ENCODE assay signal across 22 cellular contexts in genomic region chr2:100395532-100396350, GRCh38. TPM values are rescaled to one million over a fixed set of nuclear protein-coding genes. Genes with fewer than 3 reads are reported as not detected.
DNase-seq lines count a peak whose midpoint lies in the region; ATAC-seq and TF ChIP-seq lines count a peak whose summit lies in the region.
"Had no signal": no experiment of that assay in that cellular context is flagged by ENCODE, and none has a peak within 500 bp of the region (broad histone marks: within the 10 kb centered on the region; RNA-seq: fewer than 3 reads in every experiment).

No MANE protein-coding gene starts in this region.

- intact Hi-C loops in left ventricle myocardium inferior (cut with micrococcal nuclease), result no loop called here
- intact Hi-C loops in OCI-LY7 (cut with micrococcal nuclease; ENCODE audit: unreplicated experiment), result no loop called here
- intact Hi-C loops in esophagus muscularis mucosa (cut with DNase I), result no loop called here
- intact Hi-C loops in mammary epithelial cell (cut with micrococcal nuclease), result no loop called here
- intact Hi-C loops in ovary (cut with DNase I), result loop anchor here in 2 of 4 donors (10.0 kb wide), 1 partner anchor 841 kb away; no protein-coding TSS in a partner anchor
- intact Hi-C loops in activated CD8-positive, alpha-beta T cell treated with anti-CD3 and anti-CD28 coated beads for 36 hours (cut with micrococcal nuclease), result no loop called here

- H3K4me3 ChIP-seq in right atrium auricular region (no peak overlapping the region), left ventricle myocardium inferior (no peak overlapping the region), OCI-LY7 (ENCODE audit: low read depth, low read length, poor library complexity, severe bottlenecking) (no peak overlapping the region), esophagus muscularis mucosa (no peak overlapping the region), mammary epithelial cell (replicated peaks in 1 of 3; ENCODE audit: insufficient read depth in 1 of 3, low read depth in 2 of 3, low read length in 3 of 3) (no peak overlapping the region), ovary (no peak overlapping the region)
- H3K4me3 ChIP-seq: GM23248, SJCRH30 had no signal

- H3K9ac ChIP-seq in mammary epithelial cell (ENCODE audit: insufficient read depth, low read length), result no peak overlapping the region
- H3K9ac ChIP-seq: GM23248 had no signal

- H3K4me1 ChIP-seq in right atrium auricular region, result no peaks in the 10 kb centered on the region
- H3K4me1 ChIP-seq in left ventricle myocardium inferior, result no peaks in the 10 kb centered on the region
- H3K4me1 ChIP-seq in OCI-LY7 (ENCODE audit: insufficient read depth, low read length, poor library complexity, severe bottlenecking), result peaks cover 27% of the 10 kb centered on the region
- peaks cover 0 to 13% (median 8%) of the 10 kb centered on the region in 4 donors for H3K4me1 ChIP-seq in esophagus muscularis mucosa
- H3K4me1 ChIP-seq in mammary epithelial cell (ENCODE audit: insufficient read depth, low read length), result no peaks in the 10 kb centered on the region
- H3K4me1 ChIP-seq in ovary (ENCODE audit: insufficient read depth), result no peaks in the 10 kb centered on the region
- H3K4me1 ChIP-seq: SJCRH30 had no signal

- H3K4me1 Mint-ChIP-seq in activated CD8-positive, alpha-beta T cell treated with anti-CD3 and anti-CD28 coated beads for 36 hours (ENCODE audit: low read depth), result no peaks in the 10 kb centered on the region
- H3K4me1 Mint-ChIP-seq: CD14-positive monocyte had no signal

- H3K4me2 ChIP-seq in OCI-LY7 (ENCODE audit: low read length) (peak overlapping the region; percentile 65), mammary epithelial cell (ENCODE audit: insufficient read depth, low read depth, low read length) (no peak overlapping the region)

- no peak for ATAC-seq in activated CD8-positive, alpha-beta T cell treated with anti-CD3 and anti-CD28 coated beads for 36 hours
- ATAC-seq: HepG2 had no signal

- H3K4me3 Mint-ChIP-seq in activated CD8-positive, alpha-beta T cell treated with anti-CD3 and anti-CD28 coated beads for 36 hours, result no peak overlapping the region
- H3K4me3 Mint-ChIP-seq: CD14-positive monocyte had no signal

- BruUV-seq in OCI-LY7 (replicated peaks; lab: Mats Ljungman, UMichigan) (no TSS peak), mammary epithelial cell (replicated peaks; lab: Mats Ljungman, UMichigan) (no TSS peak)

- 92% methylated on average over 15 of the region's 15 CpGs for WGBS in esophagus muscularis mucosa
- WGBS in mammary epithelial cell (ENCODE audit: low coverage, missing lambda C conversion rate), result 92% methylated on average over 15 of the region's 15 CpGs
- 87 to 90% (median 89%) methylated on average over 15 of the region's 15 CpGs for WGBS in ovary, 3 donors

- H3K27me3 Mint-ChIP-seq in activated CD8-positive, alpha-beta T cell treated with anti-CD3 and anti-CD28 coated beads for 36 hours, result no peaks in the 10 kb centered on the region

- no peaks in the 10 kb centered on the region for H3K79me2 ChIP-seq in OCI-LY7 (ENCODE audit: insufficient read depth, low read depth, low read length)
- H3K79me2 ChIP-seq in mammary epithelial cell (ENCODE audit: insufficient read depth, low read length), result no peaks in the 10 kb centered on the region

- no peaks in the 10 kb centered on the region for H4K20me1 ChIP-seq in OCI-LY7 (ENCODE audit: insufficient read depth, low read length)
- no peaks in the 10 kb centered on the region for H4K20me1 ChIP-seq in mammary epithelial cell (ENCODE audit: insufficient read depth, low read length)

- dilution Hi-C loops in mammary epithelial cell (cut with HindIII; ENCODE audit: low sequenced_read_pairs), result loop anchor here (5.0 kb wide), 1 partner anchor 87 kb away; no protein-coding TSS in a partner anchor

- H3K36me3 Mint-ChIP-seq in activated CD8-positive, alpha-beta T cell treated with anti-CD3 and anti-CD28 coated beads for 36 hours (ENCODE audit: low read depth), result peaks cover 9% of the 10 kb centered on the region

- in situ Hi-C loops in mammary epithelial cell (cut with MboI; ENCODE audit: low sequenced_read_pairs in 2 of 2), result loop anchor here in 1 of 2 donors (25.0 kb wide), 1 partner anchor 833 kb away; no protein-coding TSS in a partner anchor

- H2AFZ ChIP-seq in OCI-LY7 (ENCODE audit: low read length) (peak overlapping the region; percentile 37; the same call in 1 of the 2 replicates), mammary epithelial cell (ENCODE audit: low read depth, low read length) (no peak overlapping the region)
- H2AFZ ChIP-seq: GM23248 had no signal

- DNase-seq in right atrium auricular region (ENCODE audit: low spot score) (peak; percentile 42), left ventricle myocardium inferior (no peak), OCI-LY7 (ENCODE audit: low spot score) (no peak), esophagus muscularis mucosa (ENCODE audit: extremely low spot score) (peak; percentile 89), HT-29 (ENCODE audit: low spot score) (no peak), mammary epithelial cell (no peak), ovary (no peak)
- DNase-seq in activated CD8-positive, alpha-beta T cell treated with anti-CD3 and anti-CD28 coated beads for 36 hours, result no peak
- DNase-seq: AML-193, GDM1, GM23248, HCEC 1CT, KBM-7, NCI-H1092, NCI-H1436, NCI-H187 treated with DMSO at 0.1 percent for 48 hours, NCI-H2107, NCI-H69, OCI-M1, SJCRH30 had no signal

- TF ChIP-seq CTCF in right atrium auricular region (IDR thresholded peaks at IDR 0.05) (no peak), left ventricle myocardium inferior (IDR thresholded peaks at IDR 0.05; ENCODE audit: borderline replicate concordance) (no peak), OCI-LY7 (conservative IDR thresholded peaks at IDR 0.05; ENCODE audit: low read length) (no peak), esophagus muscularis mucosa (IDR thresholded peaks at IDR 0.05) (no peak), mammary epithelial cell (conservative IDR thresholded peaks at IDR 0.05 in 1 of 2, IDR thresholded peaks at IDR 0.05 in 1 of 2; ENCODE audit: extremely low read depth in 1 of 2, insufficient read depth in 1 of 2, low read depth in 1 of 2, low read length in 2 of 2) (no peak), ovary (IDR thresholded peaks at IDR 0.05) (no peak)
- TF ChIP-seq CTCF in activated CD8-positive, alpha-beta T cell treated with anti-CD3 and anti-CD28 coated beads for 36 hours (IDR thresholded peaks at IDR 0.05), result no peak

- no peak overlapping the region for H3K27ac Mint-ChIP-seq in activated CD8-positive, alpha-beta T cell treated with anti-CD3 and anti-CD28 coated beads for 36 hours

- TF ChIP-seq EP300 in esophagus muscularis mucosa (IDR thresholded peaks at IDR 0.05), result no peak
- TF ChIP-seq EP300 in ovary (IDR thresholded peaks at IDR 0.05), result no peak

- CTCF ChIA-PET in OCI-LY7 (lab: Charles Lee; ENCODE audit: unreplicated experiment) (no interaction called here), mammary epithelial cell (lab: Charles Lee; ENCODE audit: low non-redundant PET) (no interaction called here)
- CTCF ChIA-PET in activated CD8-positive, alpha-beta T cell treated with anti-CD3 and anti-CD28 coated beads for 36 hours (lab: Charles Lee), result interaction anchor here (2.0 kb wide), 1 partner anchor 14 kb away, joined by 7 read pairs; no protein-coding TSS in a partner anchor

- POLR2A ChIA-PET in OCI-LY7 (lab: Charles Lee), result interaction anchor here (1.7 to 1.8 kb wide), 2 partner anchors 134 to 167 kb away, joined by 4 to 5 read pairs; partner anchors contain the start of gene PDCL3
- POLR2A ChIA-PET in activated CD8-positive, alpha-beta T cell treated with anti-CD3 and anti-CD28 coated beads for 36 hours (lab: Charles Lee), result no interaction called here

- H3K36me3 ChIP-seq in right atrium auricular region, result peaks cover 31% of the 10 kb centered on the region
- peaks cover 63% of the 10 kb centered on the region for H3K36me3 ChIP-seq in left ventricle myocardium inferior
- no peaks in the 10 kb centered on the region; the same call in 1 of the 2 replicates for H3K36me3 ChIP-seq in OCI-LY7 (ENCODE audit: insufficient read depth, low read length)
- H3K36me3 ChIP-seq in esophagus muscularis mucosa, result peaks cover 5 to 87% (median 63%) of the 10 kb centered on the region in 4 donors
- no peaks in the 10 kb centered on the region for H3K36me3 ChIP-seq in mammary epithelial cell (ENCODE audit: insufficient read depth, low read length)
- no peaks in the 10 kb centered on the region for H3K36me3 ChIP-seq in ovary
- H3K36me3 ChIP-seq: SJCRH30 had no signal

- TF ChIP-seq POLR2A in esophagus muscularis mucosa (IDR thresholded peaks at IDR 0.05; ENCODE audit: low read depth) (no peak), ovary (IDR thresholded peaks at IDR 0.05) (no peak)

- no peaks in the 10 kb centered on the region for H3K9me3 Mint-ChIP-seq in activated CD8-positive, alpha-beta T cell treated with anti-CD3 and anti-CD28 coated beads for 36 hours
- H3K9me3 Mint-ChIP-seq: CD14-positive monocyte had no signal

- H3K9me3 ChIP-seq in right atrium auricular region (no peaks in the 10 kb centered on the region), left ventricle myocardium inferior (replicated peaks) (no peaks in the 10 kb centered on the region), OCI-LY7 (ENCODE audit: low read length) (no peaks in the 10 kb centered on the region), esophagus muscularis mucosa (no peaks in the 10 kb centered on the region), mammary epithelial cell (replicated peaks; ENCODE audit: insufficient read depth, low read length) (no peaks in the 10 kb centered on the region), ovary (no peaks in the 10 kb centered on the region)
- H3K9me3 ChIP-seq: SJCRH30 had no signal

- H3K27ac ChIP-seq in right atrium auricular region, result no peak overlapping the region
- H3K27ac ChIP-seq in left ventricle myocardium inferior (replicated peaks), result no peak overlapping the region
- peak overlapping the region; percentile 40 for H3K27ac ChIP-seq in OCI-LY7 (ENCODE audit: low read depth, low read length, poor library complexity, severe bottlenecking)
- no peak overlapping the region for H3K27ac ChIP-seq in esophagus muscularis mucosa (replicated peaks in 1 of 4)
- no peak overlapping the region for H3K27ac ChIP-seq in mammary epithelial cell (ENCODE audit: insufficient read depth, low read depth, low read length)
- no peak overlapping the region for H3K27ac ChIP-seq in ovary
- H3K27ac ChIP-seq: GM23248, SJCRH30 had no signal

- no peaks in the 10 kb centered on the region for H3K9me2 ChIP-seq in OCI-LY7 (ENCODE audit: insufficient read depth, low read length)

- H3K27me3 ChIP-seq in right atrium auricular region, result no peaks in the 10 kb centered on the region
- no peaks in the 10 kb centered on the region for H3K27me3 ChIP-seq in left ventricle myocardium inferior (ENCODE audit: low read depth)
- no peaks in the 10 kb centered on the region for H3K27me3 ChIP-seq in esophagus muscularis mucosa
- no peaks in the 10 kb centered on the region for H3K27me3 ChIP-seq in mammary epithelial cell (ENCODE audit: insufficient read depth, low read length)
- H3K27me3 ChIP-seq in ovary, result no peaks in the 10 kb centered on the region
- H3K27me3 ChIP-seq: SJCRH30 had no signal

RNA-seq across cellular contexts. Expression of gene CHST10, which starts 21.7 kb away (rescaled TPM):
- total RNA-seq in right atrium auricular region (10 to 100 TPM; 12.5 to 16.4 TPM), left ventricle myocardium inferior (11.6 TPM), OCI-LY7 (2022) (13.5 and 15.0 TPM in 2 replicates), esophagus muscularis mucosa (10 to 100 TPM; 10.8 to 17.0 (median 13.5) TPM), mammary epithelial cell (1 to 10 TPM; 6.7 to 9.3 TPM), ovary (10 to 100 TPM; 11.9 to 23.6 (median 15.8) TPM)
- total RNA-seq in OCI-LY7 (2014; rRNA removed; shearing (Covaris generic)), result 12.8 and 19.1 TPM in 2 replicates
- not detected in 2 replicates for total RNA-seq in HT-29 (2014; rRNA removed; shearing (Covaris generic))
- polyA plus RNA-seq in mammary epithelial cell (6.9 TPM), ovary (10 to 100 TPM in 1 of 2 donors, 1 to 10 TPM in 1; 10.0 to 23.7 TPM)
- polyA minus RNA-seq in mammary epithelial cell, result 0.41 TPM
- total RNA-seq in activated CD8-positive, alpha-beta T cell treated with anti-CD3 and anti-CD28 coated beads for 36 hours, result 10 to 100 TPM in 1 of 2 experiments, 1 to 10 TPM in 1; 9.5 to 10.5 TPM

Comparison
In these comparisons a context has a peak if more than half of its experiments do, and no peak if none do; other contexts are left out.
1. DNase-seq: peak in right atrium auricular region (single experiment) and esophagus muscularis mucosa (single experiment); none in left ventricle myocardium inferior (single experiment), OCI-LY7 (single experiment), HT-29 (single experiment), mammary epithelial cell (single experiment), ovary (0 of 5) and activated CD8-positive, alpha-beta T cell treated with anti-CD3 and anti-CD28 coated beads for 36 hours (single experiment).